ENCODE assay signal across 29 cellular contexts in genomic region chr2:222100704-222101103, GRCh38.
"Had no signal": no experiment of that assay in that cellular context is flagged by ENCODE, and none has a peak within 500 bp of the region (broad histone marks: within the 10 kb centered on the region; RNA-seq: fewer than 3 reads in every experiment).

No MANE protein-coding gene starts in this region.

- H3K79me2 ChIP-seq: parathyroid adenoma had no signal

- DNase-seq: naive thymus-derived CD4-positive, alpha-beta T cell; natural killer cell; occipital lobe; ovary; posterior cingulate gyrus; psoas muscle; right cardiac atrium; sigmoid colon; small intestine; stimulated activated CD4-positive, alpha-beta T cell treated with anti-CD3 and anti-CD28 coated beads, Interleukin-15, amount 100 ng/mL, for 24 hours; stimulated activated CD4-positive, alpha-beta T cell treated with anti-CD3 and anti-CD28 coated beads, Interleukin-2, amount 100 ng/mL, for 24 hours; stimulated activated CD4-positive, alpha-beta T cell treated with anti-CD3 and anti-CD28 coated beads, Interleukin-2, amount 100 ng/mL, for 48 hours; stimulated activated CD4-positive, alpha-beta T cell treated with anti-CD3 and anti-CD28 coated beads, Interleukin-4, amount 100 ng/mL, for 24 hours; stimulated activated naive B cell treated with anti-CD40 and anti-IgM and Interleukin-4, amounts not matched to agents 10 μg/mL and 1 μg/mL and 100 μg/mL, for 72 hours; stimulated activated naive CD4-positive, alpha-beta T cell treated with Interleukin-2 at 50 U/mL for 16 hours; stomach; thyroid gland; trophoblast cell; upper lobe of left lung had no signal

- H3K36me3 ChIP-seq: neural progenitor cell, ovary, sigmoid colon, stomach, thoracic aorta, thyroid gland, tibial nerve, upper lobe of left lung, vagina had no signal

- H3K27me3 ChIP-seq: neural progenitor cell, ovary, sigmoid colon, stomach, thyroid gland, tibial nerve, upper lobe of left lung, vagina had no signal

- H3K27ac Mint-ChIP-seq: naive thymus-derived CD4-positive, alpha-beta T cell; natural killer cell; nephron; neural progenitor cell; progenitor cell of endocrine pancreas; stimulated activated effector memory CD8-positive, alpha-beta T cell treated with anti-CD3 and anti-CD28 coated beads, Interleukin-12 subunit alpha, Interleukin-12 subunit beta, amount 100 ng/mL, for 72 hours; stimulated activated naive B cell treated with anti-CD40 and anti-IgM and Interleukin-4, amounts not matched to agents 10 μg/mL and 1 μg/mL and 100 μg/mL, for 72 hours; stimulated activated naive CD8-positive, alpha-beta T cell treated with anti-CD3 and anti-CD28 coated beads, Interleukin-15, Interleukin-2, amounts not matched to agents 100 ng/mL and 50 ng/mL, for 24 hours had no signal

- H3K4me3 ChIP-seq: neural progenitor cell, ovary, psoas muscle, sigmoid colon, stomach, thoracic aorta, thyroid gland, tibial nerve, upper lobe of left lung, vagina had no signal

- H2AFZ ChIP-seq: neural progenitor cell, parathyroid adenoma had no signal

- H3K27ac ChIP-seq: neural progenitor cell, ovary, parathyroid adenoma, psoas muscle, sigmoid colon, stomach, thoracic aorta, thyroid gland, tibial nerve, upper lobe of left lung, vagina had no signal

- FAIRE-seq: small intestine, urothelium cell line had no signal

- ATAC-seq: naive thymus-derived CD4-positive, alpha-beta T cell; natural killer cell; psoas muscle; stimulated activated effector memory CD8-positive, alpha-beta T cell treated with anti-CD3 and anti-CD28 coated beads, Interleukin-12 subunit alpha, Interleukin-12 subunit beta, amount 100 ng/mL, for 72 hours; stimulated activated naive B cell treated with anti-CD40 and anti-IgM and Interleukin-4, amounts not matched to agents 10 μg/mL and 1 μg/mL and 100 μg/mL, for 72 hours had no signal

- H3K4me1 Mint-ChIP-seq: naive thymus-derived CD4-positive, alpha-beta T cell; natural killer cell; stimulated activated effector memory CD8-positive, alpha-beta T cell treated with anti-CD3 and anti-CD28 coated beads, Interleukin-12 subunit alpha, Interleukin-12 subunit beta, amount 100 ng/mL, for 72 hours; stimulated activated naive B cell treated with anti-CD40 and anti-IgM and Interleukin-4, amounts not matched to agents 10 μg/mL and 1 μg/mL and 100 μg/mL, for 72 hours had no signal

- H3K36me3 Mint-ChIP-seq: naive thymus-derived CD4-positive, alpha-beta T cell; natural killer cell; neural progenitor cell; stimulated activated effector memory CD8-positive, alpha-beta T cell treated with anti-CD3 and anti-CD28 coated beads, Interleukin-12 subunit alpha, Interleukin-12 subunit beta, amount 100 ng/mL, for 72 hours; stimulated activated naive B cell treated with anti-CD40 and anti-IgM and Interleukin-4, amounts not matched to agents 10 μg/mL and 1 μg/mL and 100 μg/mL, for 72 hours had no signal

- H3K9ac ChIP-seq: neural progenitor cell, parathyroid adenoma had no signal

- H3K4me1 ChIP-seq: parathyroid adenoma, psoas muscle, sigmoid colon, thyroid gland, upper lobe of left lung, vagina had no signal

- H3K4me2 ChIP-seq: neural progenitor cell had no signal

- H3K9me3 ChIP-seq: ovary, psoas muscle, sigmoid colon, stomach, thoracic aorta, thyroid gland, tibial nerve, upper lobe of left lung, vagina had no signal

- H3K9me3 Mint-ChIP-seq: nephron, neural progenitor cell had no signal

- H3K4me3 Mint-ChIP-seq: naive thymus-derived CD4-positive, alpha-beta T cell; natural killer cell; nephron; neural progenitor cell; stimulated activated effector memory CD8-positive, alpha-beta T cell treated with anti-CD3 and anti-CD28 coated beads, Interleukin-12 subunit alpha, Interleukin-12 subunit beta, amount 100 ng/mL, for 72 hours; stimulated activated naive B cell treated with anti-CD40 and anti-IgM and Interleukin-4, amounts not matched to agents 10 μg/mL and 1 μg/mL and 100 μg/mL, for 72 hours; stimulated activated naive CD8-positive, alpha-beta T cell treated with anti-CD3 and anti-CD28 coated beads, Interleukin-15, Interleukin-2, amounts not matched to agents 100 ng/mL and 50 ng/mL, for 24 hours had no signal

- H3K27me3 Mint-ChIP-seq: stimulated activated naive B cell treated with anti-CD40 and anti-IgM and Interleukin-4, amounts not matched to agents 10 μg/mL and 1 μg/mL and 100 μg/mL, for 72 hours had no signal
